Comparison of ENCODE assay signal across 15 cellular contexts in genomic region chr6:127954082-127954481, GRCh38. TPM values are rescaled to one million over a fixed set of nuclear protein-coding genes. Genes with fewer than 3 reads are reported as not detected.
DNase-seq lines count a peak whose midpoint lies in the region; ATAC-seq and TF ChIP-seq lines count a peak whose summit lies in the region.
"Had no signal": no experiment of that assay in that cellular context is flagged by ENCODE, and none has a peak within 500 bp of the region (broad histone marks: within the 10 kb centered on the region; RNA-seq: fewer than 3 reads in every experiment).

No MANE protein-coding gene starts in this region.

- no peak for DNase-seq in activated CD8-positive, alpha-beta T cell treated with anti-CD3 and anti-CD28 coated beads, Interleukin-2, amount 10 ng/mL, durations not matched to agents 7 days and 5 days
- no peak for DNase-seq in activated CD8-positive, alpha-beta T cell treated with anti-CD3 and anti-CD28 coated beads for 36 hours
- DNase-seq in M059J (ENCODE audit: low read depth) (peak; percentile 67), RPMI7951 (ENCODE audit: low read depth) (peak; percentile 37)
- no peak for DNase-seq in central memory CD4-positive, alpha-beta T cell
- DNase-seq: 8988T; AML-193; CD4-positive, CD25-positive, alpha-beta regulatory T cell; DMS53; GF-D8; GM23248; H9 had no signal

- H3K36me3 Mint-ChIP-seq in activated CD8-positive, alpha-beta T cell treated with anti-CD3 and anti-CD28 coated beads, Interleukin-2, amount 10 ng/mL, durations not matched to agents 7 days and 5 days (ENCODE audit: low read depth), result peaks cover 40% of the 10 kb centered on the region
- H3K36me3 Mint-ChIP-seq in activated CD8-positive, alpha-beta T cell treated with anti-CD3 and anti-CD28 coated beads for 36 hours (ENCODE audit: low read depth), result peaks cover 11% of the 10 kb centered on the region
- H3K36me3 Mint-ChIP-seq: CD4-positive, CD25-positive, alpha-beta regulatory T cell had no signal

- no peak overlapping the region for H3K4me3 Mint-ChIP-seq in activated CD8-positive, alpha-beta T cell treated with anti-CD3 and anti-CD28 coated beads, Interleukin-2, amount 10 ng/mL, durations not matched to agents 7 days and 5 days
- H3K4me3 Mint-ChIP-seq in activated CD8-positive, alpha-beta T cell treated with anti-CD3 and anti-CD28 coated beads for 36 hours, result no peak overlapping the region
- H3K4me3 Mint-ChIP-seq: CD4-positive, CD25-positive, alpha-beta regulatory T cell; H9 had no signal

- peaks cover 60% of the 10 kb centered on the region for H3K4me1 Mint-ChIP-seq in activated CD8-positive, alpha-beta T cell treated with anti-CD3 and anti-CD28 coated beads, Interleukin-2, amount 10 ng/mL, durations not matched to agents 7 days and 5 days (ENCODE audit: low read depth)
- peaks cover 60% of the 10 kb centered on the region for H3K4me1 Mint-ChIP-seq in activated CD8-positive, alpha-beta T cell treated with anti-CD3 and anti-CD28 coated beads for 36 hours (ENCODE audit: low read depth)

- H3K27me3 Mint-ChIP-seq in activated CD8-positive, alpha-beta T cell treated with anti-CD3 and anti-CD28 coated beads, Interleukin-2, amount 10 ng/mL, durations not matched to agents 7 days and 5 days (ENCODE audit: low read depth), result no peaks in the 10 kb centered on the region
- no peaks in the 10 kb centered on the region for H3K27me3 Mint-ChIP-seq in activated CD8-positive, alpha-beta T cell treated with anti-CD3 and anti-CD28 coated beads for 36 hours
- H3K27me3 Mint-ChIP-seq: CD4-positive, CD25-positive, alpha-beta regulatory T cell had no signal

- CTCF ChIA-PET in activated CD8-positive, alpha-beta T cell treated with anti-CD3 and anti-CD28 coated beads, Interleukin-2, amount 10 ng/mL, durations not matched to agents 7 days and 5 days (lab: Charles Lee), result interaction anchor here (1.0 to 2.1 kb wide), 3 partner anchors 10 to 14 kb away, joined by 3 to 10 read pairs (median 4); no protein-coding TSS in a partner anchor
- CTCF ChIA-PET in activated CD8-positive, alpha-beta T cell treated with anti-CD3 and anti-CD28 coated beads for 36 hours (lab: Charles Lee), result interaction anchor here (1.1 to 2.7 kb wide), 6 partner anchors 11 to 36 kb away, joined by 3 to 14 read pairs (median 4); no protein-coding TSS in a partner anchor

- intact Hi-C loops in activated CD8-positive, alpha-beta T cell treated with anti-CD3 and anti-CD28 coated beads for 36 hours (cut with micrococcal nuclease), result no loop called here

- POLR2A ChIA-PET in activated CD8-positive, alpha-beta T cell treated with anti-CD3 and anti-CD28 coated beads, Interleukin-2, amount 10 ng/mL, durations not matched to agents 7 days and 5 days (lab: Charles Lee), result interaction anchor here (0.5 to 5.0 kb wide), 2 partner anchors 15 to 20 kb away, joined by 3 to 44 read pairs; no protein-coding TSS in a partner anchor
- POLR2A ChIA-PET in activated CD8-positive, alpha-beta T cell treated with anti-CD3 and anti-CD28 coated beads for 36 hours (lab: Charles Lee), result interaction anchor here (1.3 to 3.4 kb wide), 3 partner anchors 11 to 117 kb away, joined by 3 to 11 read pairs (median 3); no protein-coding TSS in a partner anchor

- H3K9me3 Mint-ChIP-seq in activated CD8-positive, alpha-beta T cell treated with anti-CD3 and anti-CD28 coated beads, Interleukin-2, amount 10 ng/mL, durations not matched to agents 7 days and 5 days (ENCODE audit: insufficient read depth), result peaks cover 11% of the 10 kb centered on the region
- H3K9me3 Mint-ChIP-seq in activated CD8-positive, alpha-beta T cell treated with anti-CD3 and anti-CD28 coated beads for 36 hours, result peaks cover 7% of the 10 kb centered on the region
- H3K9me3 Mint-ChIP-seq: H9 had no signal

- no peak for TF ChIP-seq CTCF in activated CD8-positive, alpha-beta T cell treated with anti-CD3 and anti-CD28 coated beads for 36 hours (IDR thresholded peaks at IDR 0.05)

- ATAC-seq in activated CD8-positive, alpha-beta T cell treated with anti-CD3 and anti-CD28 coated beads, Interleukin-2, amount 10 ng/mL, durations not matched to agents 7 days and 5 days, result no peak
- ATAC-seq in activated CD8-positive, alpha-beta T cell treated with anti-CD3 and anti-CD28 coated beads for 36 hours, result no peak
- ATAC-seq in GM18519 (IDR thresholded peaks at IDR 0.05; ENCODE audit: low FRiP score, unreplicated experiment) (no peak), GM19463 (IDR thresholded peaks at IDR 0.05; ENCODE audit: unreplicated experiment) (no peak)

- H3K27ac Mint-ChIP-seq in activated CD8-positive, alpha-beta T cell treated with anti-CD3 and anti-CD28 coated beads, Interleukin-2, amount 10 ng/mL, durations not matched to agents 7 days and 5 days, result peak overlapping the region; percentile 13
- no peak overlapping the region for H3K27ac Mint-ChIP-seq in activated CD8-positive, alpha-beta T cell treated with anti-CD3 and anti-CD28 coated beads for 36 hours
- H3K27ac Mint-ChIP-seq: CD4-positive, CD25-positive, alpha-beta regulatory T cell; H9 had no signal

RNA-seq across cellular contexts. Expression of gene THEMIS, which starts 53.2 kb away (rescaled TPM):
- total RNA-seq in activated CD8-positive, alpha-beta T cell treated with anti-CD3 and anti-CD28 coated beads, Interleukin-2, amount 10 ng/mL, durations not matched to agents 7 days and 5 days, result 100 to 1,000 TPM; 142 to 144 TPM
- total RNA-seq in activated CD8-positive, alpha-beta T cell treated with anti-CD3 and anti-CD28 coated beads for 36 hours, result 10 to 100 TPM; 79.5 to 80.1 TPM
- total RNA-seq in M059J (2014; rRNA removed; shearing (Covaris generic)), result not detected in 2 replicates
- total RNA-seq in RPMI7951 (2014; rRNA removed; shearing (Covaris generic)), result not detected in 2 replicates
- total RNA-seq: H9, HT1080 had no signal

Comparison
In these comparisons a context has a peak if more than half of its experiments do, and no peak if none do; other contexts are left out.
1. DNase-seq: peak in M059J (single experiment) and RPMI7951 (single experiment); none in activated CD8-positive, alpha-beta T cell treated with anti-CD3 and anti-CD28 coated beads, Interleukin-2, amount 10 ng/mL, durations not matched to agents 7 days and 5 days (single experiment), activated CD8-positive, alpha-beta T cell treated with anti-CD3 and anti-CD28 coated beads for 36 hours (single experiment) and central memory CD4-positive, alpha-beta T cell (single experiment).
2. RNA of gene THEMIS, which starts 53.2 kb away (total RNA-seq): 142 to 144 TPM in activated CD8-positive, alpha-beta T cell treated with anti-CD3 and anti-CD28 coated beads, Interleukin-2, amount 10 ng/mL, durations not matched to agents 7 days and 5 days and 79.5 to 80.1 TPM in activated CD8-positive, alpha-beta T cell treated with anti-CD3 and anti-CD28 coated beads for 36 hours; not detected in M059J and not detected in RPMI7951; every median in the first group is over 10 times any median in the second.